Comparison of ENCODE assay signal across 1 cellular context in the genomic region with DNA sequence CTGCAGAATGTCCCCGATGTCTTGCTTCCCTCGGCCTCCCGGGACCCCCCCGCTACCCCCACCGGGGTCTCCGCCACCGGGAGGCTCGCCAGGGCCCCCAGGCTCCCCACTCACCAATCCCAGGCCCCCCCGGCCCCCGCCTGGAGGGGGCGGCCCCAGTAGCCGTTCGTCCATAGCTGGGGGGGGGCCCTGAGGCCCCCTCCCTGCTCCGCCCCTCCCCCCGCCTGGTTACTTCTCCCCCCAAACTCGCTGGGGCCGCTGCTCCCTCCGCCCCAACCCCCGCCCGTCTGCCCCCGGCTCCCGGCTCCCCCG.
TF ChIP-seq lines count a peak whose summit lies in the region.

No MANE protein-coding gene starts in this region.

TF ChIP-seq in HepG2, 621 proteins besides CTCF, POLR2A, EP300 and RAD21:
- TF ChIP-seq NPAS2 (CRISPR knock-in tag; IDR thresholded peaks at IDR 0.05; ENCODE audit: borderline replicate concordance) (no peak), MXD4 (CRISPR knock-in tag; IDR thresholded peaks at IDR 0.05) (no peak), ZFP37 (CRISPR knock-in tag; IDR thresholded peaks at IDR 0.05; ENCODE audit: borderline replicate concordance) (no peak), POLR2G (IDR thresholded peaks at IDR 0.05; ENCODE audit: low read depth, low read length) (no peak), RBFOX2 (IDR thresholded peaks at IDR 0.05; ENCODE audit: low read depth, low read length) (peak; percentile 41), ATF7 (IDR thresholded peaks at IDR 0.05) (no peak), ATF7 (CRISPR knock-in tag; IDR thresholded peaks at IDR 0.05) (no peak), SIX1 (CRISPR knock-in tag; IDR thresholded peaks at IDR 0.05; ENCODE audit: borderline replicate concordance) (no peak)
